15 cellular contexts compared by ENCODE assay signal in the genomic region with DNA sequence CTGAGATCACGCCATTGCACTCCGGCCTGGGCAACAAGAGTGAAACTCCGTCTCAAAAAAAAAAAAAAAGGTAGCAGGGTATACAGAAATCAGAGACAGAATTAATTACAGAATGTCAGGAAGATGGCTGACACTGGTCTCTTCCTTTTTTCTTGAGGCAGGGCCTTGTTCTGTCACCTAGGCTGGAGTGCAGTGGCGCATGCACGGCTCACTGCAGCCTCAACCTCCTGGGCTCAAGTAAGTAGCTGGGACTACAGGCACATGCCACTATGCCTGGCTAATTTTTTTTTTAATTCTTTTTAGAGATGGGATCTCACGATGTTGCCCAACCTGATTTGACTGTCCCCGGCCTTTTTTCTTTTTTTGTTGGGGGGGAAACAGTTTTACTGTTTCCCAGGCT. TPM values are rescaled to one million over a fixed set of nuclear protein-coding genes. Genes with fewer than 3 reads are reported as not detected.
DNase-seq lines count a peak whose midpoint lies in the region; ATAC-seq and TF ChIP-seq lines count a peak whose summit lies in the region.
"Had no signal": no experiment of that assay in that cellular context is flagged by ENCODE, and none has a peak within 500 bp of the region (broad histone marks: within the 10 kb centered on the region; RNA-seq: fewer than 3 reads in every experiment).

No MANE protein-coding gene starts in this region.

- intact Hi-C loops in activated CD8-positive, alpha-beta T cell treated with anti-CD3 and anti-CD28 coated beads for 36 hours (cut with micrococcal nuclease), result no loop called here

- H3K27me3 ChIP-seq in CD4-positive, CD25-positive, alpha-beta regulatory T cell (ENCODE audit: control insufficient read depth, insufficient read depth, low read length), result peaks cover 7% of the 10 kb centered on the region
- H3K27me3 ChIP-seq in neural progenitor cell, result no peaks in the 10 kb centered on the region
- H3K27me3 ChIP-seq: gastroesophageal sphincter, transverse colon had no signal

- TF ChIP-seq CTCF in activated CD8-positive, alpha-beta T cell treated with anti-CD3 and anti-CD28 coated beads for 36 hours (IDR thresholded peaks at IDR 0.05), result no peak
- TF ChIP-seq CTCF in neural progenitor cell (IDR thresholded peaks at IDR 0.05), result no peak

- H3F3A ChIP-seq in neural progenitor cell (ENCODE audit: low read depth), result no peaks in the 10 kb centered on the region

- H3K9me3 Mint-ChIP-seq in CD4-positive, CD25-positive, alpha-beta regulatory T cell, result peaks cover 0 to 2% (median 0%) of the 10 kb centered on the region in 7 donors
- H3K9me3 Mint-ChIP-seq in activated CD8-positive, alpha-beta T cell treated with anti-CD3 and anti-CD28 coated beads for 36 hours, result no peaks in the 10 kb centered on the region
- H3K9me3 Mint-ChIP-seq in neural progenitor cell, result peaks cover 2% of the 10 kb centered on the region
- H3K9me3 Mint-ChIP-seq: central memory CD8-positive, alpha-beta T cell had no signal

- H3K79me2 ChIP-seq in neural progenitor cell (ENCODE audit: low read depth), result no peaks in the 10 kb centered on the region

- H3K4me3 ChIP-seq in CD4-positive, CD25-positive, alpha-beta regulatory T cell (ENCODE audit: low read depth, low read length), result no peak overlapping the region
- H3K4me3 ChIP-seq in neural progenitor cell, result no peak overlapping the region
- H3K4me3 ChIP-seq: gastroesophageal sphincter, transverse colon had no signal

- DNase-seq in CD4-positive, CD25-positive, alpha-beta regulatory T cell, result no peak
- no peak for DNase-seq in activated CD8-positive, alpha-beta T cell treated with anti-CD3 and anti-CD28 coated beads for 36 hours
- DNase-seq in neural progenitor cell (ENCODE audit: low spot score) (no peak), DMS153 treated with DMSO at 0.1 percent for 48 hours (lab: John Stamatoyannopoulos, UW; ENCODE audit: unreplicated experiment) (no peak), cortex of kidney (lab: John Stamatoyannopoulos, UW) (no peak)

- CTCF ChIA-PET in activated CD8-positive, alpha-beta T cell treated with anti-CD3 and anti-CD28 coated beads for 36 hours (lab: Charles Lee), result interaction anchor here (0.6 to 3.2 kb wide), 10 partner anchors 9 to 198 kb away, joined by 3 to 20 read pairs (median 4); no protein-coding TSS in a partner anchor

- peaks cover 10% of the 10 kb centered on the region for H3K4me1 ChIP-seq in CD4-positive, CD25-positive, alpha-beta regulatory T cell (ENCODE audit: control insufficient read depth, insufficient read depth, low read length, poor library complexity, severe bottlenecking)
- no peaks in the 10 kb centered on the region for H3K4me1 ChIP-seq in neural progenitor cell

- H3K9me3 ChIP-seq in CD4-positive, CD25-positive, alpha-beta regulatory T cell (ENCODE audit: control insufficient read depth in 2 of 2, low read length in 2 of 2), result no peaks in the 10 kb centered on the region
- no peaks in the 10 kb centered on the region for H3K9me3 ChIP-seq in neural progenitor cell (ENCODE audit: low read depth)
- H3K9me3 ChIP-seq: gastroesophageal sphincter, transverse colon had no signal

- H2AFZ ChIP-seq in neural progenitor cell (replicated peaks), result peak overlapping the region; percentile 81

- H3K36me3 Mint-ChIP-seq in CD4-positive, CD25-positive, alpha-beta regulatory T cell, result no peaks in the 10 kb centered on the region
- H3K36me3 Mint-ChIP-seq in activated CD8-positive, alpha-beta T cell treated with anti-CD3 and anti-CD28 coated beads for 36 hours (ENCODE audit: low read depth), result no peaks in the 10 kb centered on the region
- peaks cover 2% of the 10 kb centered on the region for H3K36me3 Mint-ChIP-seq in neural progenitor cell

- POLR2A ChIA-PET in activated CD8-positive, alpha-beta T cell treated with anti-CD3 and anti-CD28 coated beads for 36 hours (lab: Charles Lee), result interaction anchor here (0.6 to 11.1 kb wide), 4 partner anchors 8 to 320 kb away, joined by 3 to 553 read pairs (median 4); a partner anchor contains a TSS

- H3K9ac ChIP-seq in neural progenitor cell, result no peak overlapping the region

- no peaks in the 10 kb centered on the region for H3K36me3 ChIP-seq in CD4-positive, CD25-positive, alpha-beta regulatory T cell (ENCODE audit: control insufficient read depth, insufficient read depth, low read length)
- no peaks in the 10 kb centered on the region for H3K36me3 ChIP-seq in neural progenitor cell
- H3K36me3 ChIP-seq: gastroesophageal sphincter, transverse colon had no signal

- peaks cover 20 to 43% (median 30%) of the 10 kb centered on the region in 4 donors for H3K4me1 Mint-ChIP-seq in CD4-positive, CD25-positive, alpha-beta regulatory T cell
- H3K4me1 Mint-ChIP-seq in activated CD8-positive, alpha-beta T cell treated with anti-CD3 and anti-CD28 coated beads for 36 hours (ENCODE audit: low read depth), result peaks cover 40% of the 10 kb centered on the region
- H3K4me1 Mint-ChIP-seq in neural progenitor cell, result peaks cover 3% of the 10 kb centered on the region

- H3K4me3 Mint-ChIP-seq in CD4-positive, CD25-positive, alpha-beta regulatory T cell, result peak overlapping the region in 1 of 4 donors; percentile 75
- no peak overlapping the region for H3K4me3 Mint-ChIP-seq in activated CD8-positive, alpha-beta T cell treated with anti-CD3 and anti-CD28 coated beads for 36 hours
- peak overlapping the region; percentile 21 for H3K4me3 Mint-ChIP-seq in neural progenitor cell

- no peaks in the 10 kb centered on the region for H4K20me1 ChIP-seq in neural progenitor cell (ENCODE audit: low read depth)

- no peak overlapping the region for H3K4me2 ChIP-seq in neural progenitor cell

- ATAC-seq in CD4-positive, CD25-positive, alpha-beta regulatory T cell (ENCODE audit: low read depth in 2 of 2), result no peak
- peak; percentile 13 for ATAC-seq in HG03432 (IDR thresholded peaks at IDR 0.05; ENCODE audit: unreplicated experiment)
- no peak for ATAC-seq in activated CD8-positive, alpha-beta T cell treated with anti-CD3 and anti-CD28 coated beads for 36 hours
- no peak for ATAC-seq in GM18519 (IDR thresholded peaks at IDR 0.05; ENCODE audit: low FRiP score, unreplicated experiment)
- ATAC-seq in HG02970 (IDR thresholded peaks at IDR 0.05; ENCODE audit: low FRiP score, unreplicated experiment), result no peak

- peaks cover 10% of the 10 kb centered on the region for H3K27me3 Mint-ChIP-seq in CD4-positive, CD25-positive, alpha-beta regulatory T cell
- H3K27me3 Mint-ChIP-seq in activated CD8-positive, alpha-beta T cell treated with anti-CD3 and anti-CD28 coated beads for 36 hours, result no peaks in the 10 kb centered on the region
- peaks cover 5% of the 10 kb centered on the region for H3K27me3 Mint-ChIP-seq in neural progenitor cell (ENCODE audit: insufficient read depth, low read depth)
- H3K27me3 Mint-ChIP-seq: central memory CD8-positive, alpha-beta T cell had no signal

- peak overlapping the region; percentile 25 for H3K27ac ChIP-seq in CD4-positive, CD25-positive, alpha-beta regulatory T cell (ENCODE audit: insufficient read depth, low read length, poor library complexity, severe bottlenecking)
- H3K27ac ChIP-seq in neural progenitor cell, result no peak overlapping the region
- H3K27ac ChIP-seq: gastroesophageal sphincter, transverse colon had no signal

- H3K27ac Mint-ChIP-seq in CD4-positive, CD25-positive, alpha-beta regulatory T cell, result peak overlapping the region in 2 of 3 donors; percentile 57 to 75
- peak overlapping the region; percentile 61 for H3K27ac Mint-ChIP-seq in activated CD8-positive, alpha-beta T cell treated with anti-CD3 and anti-CD28 coated beads for 36 hours
- no peak overlapping the region for H3K27ac Mint-ChIP-seq in neural progenitor cell

RNA-seq across cellular contexts. Expression of a gene that starts 16.4 kb away (rescaled TPM):
- not detected for total RNA-seq in CD4-positive, CD25-positive, alpha-beta regulatory T cell
- polyA plus RNA-seq in CD4-positive, CD25-positive, alpha-beta regulatory T cell, result not detected
- not detected for total RNA-seq in activated CD8-positive, alpha-beta T cell treated with anti-CD3 and anti-CD28 coated beads for 36 hours
- not detected in 2 replicates for total RNA-seq in neural progenitor cell (ENCODE audit: low replicate concordance)
- total RNA-seq: gastroesophageal sphincter, LHCN-M2, lower leg skin, right cardiac atrium, transverse colon had no signal
- polyA plus RNA-seq: neural cell, right cardiac atrium had no signal

RNA-seq across cellular contexts. Expression of a gene that starts 25.1 kb away (rescaled TPM):
- total RNA-seq in CD4-positive, CD25-positive, alpha-beta regulatory T cell, result 1.5 TPM
- polyA plus RNA-seq in CD4-positive, CD25-positive, alpha-beta regulatory T cell, result 1 to 10 TPM; 1.1 to 3.9 (median 3.3) TPM
- 10 to 100 TPM; 92.6 to 95.0 TPM for total RNA-seq in activated CD8-positive, alpha-beta T cell treated with anti-CD3 and anti-CD28 coated beads for 36 hours
- 130 and 133 TPM in 2 replicates for total RNA-seq in neural progenitor cell (ENCODE audit: low replicate concordance)

RNA-seq across cellular contexts. Expression of a gene that starts 40.0 kb away (rescaled TPM):
- 24.8 TPM for total RNA-seq in CD4-positive, CD25-positive, alpha-beta regulatory T cell
- 1 to 10 TPM; 3.0 to 5.7 (median 4.3) TPM for polyA plus RNA-seq in CD4-positive, CD25-positive, alpha-beta regulatory T cell
- 100 to 1,000 TPM; 162 to 165 TPM for total RNA-seq in activated CD8-positive, alpha-beta T cell treated with anti-CD3 and anti-CD28 coated beads for 36 hours
- total RNA-seq in neural progenitor cell (ENCODE audit: low replicate concordance), result 3.6 and 11.4 TPM in 2 replicates
- total RNA-seq: LHCN-M2 had no signal

RNA-seq across cellular contexts. Expression of a gene that starts 40.3 kb away (rescaled TPM):
- 2.7 TPM for total RNA-seq in CD4-positive, CD25-positive, alpha-beta regulatory T cell
- polyA plus RNA-seq in CD4-positive, CD25-positive, alpha-beta regulatory T cell, result 1 to 10 TPM; 4.2 to 6.8 (median 6.2) TPM
- 1 to 10 TPM; 2.3 to 3.5 TPM for total RNA-seq in activated CD8-positive, alpha-beta T cell treated with anti-CD3 and anti-CD28 coated beads for 36 hours
- 5.0 and 6.7 TPM in 2 replicates for total RNA-seq in neural progenitor cell (ENCODE audit: low replicate concordance)

Comparison
In these comparisons a context has a peak if more than half of its experiments do, and no peak if none do; other contexts are left out.
1. RNA of a gene that starts 25.1 kb away (total RNA-seq): 130 to 133 TPM in neural progenitor cell and 92.6 to 95.0 TPM in activated CD8-positive, alpha-beta T cell treated with anti-CD3 and anti-CD28 coated beads for 36 hours; 1.5 TPM in CD4-positive, CD25-positive, alpha-beta regulatory T cell (single experiment); every median in the first group is over 10 times any median in the second.